Comparison of ENCODE assay signal across 8 cellular contexts in the genomic region with DNA sequence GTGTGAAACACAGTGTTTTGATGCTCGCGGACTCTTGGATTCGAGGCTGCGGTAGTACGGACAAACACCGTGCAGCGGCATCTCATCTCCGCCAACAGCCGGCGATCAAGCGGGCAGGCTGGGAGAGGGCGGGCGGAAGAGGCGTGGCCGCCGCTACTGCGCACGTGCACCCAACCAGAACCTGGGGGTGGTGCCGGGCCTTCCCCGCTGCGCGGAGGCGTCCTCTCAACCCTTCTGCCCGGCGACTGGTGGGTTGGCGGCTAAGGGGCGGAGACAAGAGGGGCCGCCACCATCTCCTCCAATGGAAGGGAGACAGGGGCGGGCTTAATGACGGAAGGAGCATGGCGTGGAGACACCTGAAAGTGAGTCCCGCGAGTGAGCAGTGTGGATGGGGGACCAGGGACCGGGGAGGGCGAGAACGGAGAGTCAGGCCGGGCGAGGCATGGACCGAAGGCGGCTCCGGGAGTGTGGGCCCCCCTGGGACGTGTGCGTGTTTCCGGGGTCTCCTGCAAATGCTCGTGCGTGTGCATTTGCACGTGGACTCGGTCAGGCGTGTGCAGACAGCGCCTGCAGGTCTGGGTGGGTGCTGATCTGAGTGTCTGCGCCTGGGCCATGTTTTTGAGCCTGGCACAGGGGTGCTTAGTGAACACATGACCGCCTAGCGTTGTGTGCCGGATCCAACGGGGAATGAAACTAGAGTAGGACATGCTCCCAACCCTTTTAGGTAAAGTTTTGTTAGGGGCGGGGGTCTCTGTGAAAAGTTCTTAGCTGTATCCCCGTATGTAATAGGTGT. TPM values are rescaled to one million over a fixed set of nuclear protein-coding genes. Genes with fewer than 3 reads are reported as not detected.
A peak's percentile ranks its signal among the peaks of the same experiment; 100 is the strongest.
DNase-seq lines count a peak whose midpoint lies in the region; TF ChIP-seq lines count a peak whose summit lies in the region.

A gene (plus strand): TSS at position 321 of the 793 bp plus-strand sequence. CDS start 21 bp downstream, at position 342.

- peak; percentile 84 for DNase-seq in GM04503 (ENCODE audit: low read depth)
- peak; percentile 87 for DNase-seq in HFF-Myc (ENCODE audit: extremely low read depth, low read depth)
- peak; percentile 98 for DNase-seq in MV-4-11 (lab: John Stamatoyannopoulos, UW)
- peak; percentile 97 to 98 for DNase-seq in SJSA1 (ENCODE audit: low read depth in 1 of 2, low spot score in 2 of 2)
- peak; percentile 97 for DNase-seq in activated gamma-delta T cell treated with anti-CD3 and anti-CD28 coated beads, Interleukin-2, amount 50 U/mL, for 16 hours (ENCODE audit: low read depth)
- peak; percentile 95 for DNase-seq in foreskin melanocyte
- peak; percentile 93 for DNase-seq in neuronal stem cell (ENCODE audit: low spot score)

- peak within 1 kb of the TSS; percentile 31 for H3K14ac ChIP-seq in neuronal stem cell (ENCODE audit: low read length)

- H3K27me3 ChIP-seq in SJSA1 (replicated peaks) (no peaks in the 10 kb centered on the region), neuronal stem cell (ENCODE audit: control insufficient read depth in 3 of 3, insufficient read depth in 3 of 3, low read depth in 1 of 3, low read length in 3 of 3) (peaks cover 0 to 10% (median 0%) of the 10 kb centered on the region in 3 experiments), subcutaneous abdominal adipose tissue (ENCODE audit: control insufficient read depth in 5 of 5, insufficient read depth in 4 of 5, low read length in 5 of 5) (no peaks in the 10 kb centered on the region)

- H3K4me1 ChIP-seq in SJSA1 (replicated peaks) (no peaks in the 10 kb centered on the region), neuronal stem cell (ENCODE audit: control insufficient read depth in 2 of 2, insufficient read depth in 1 of 2, low read depth in 1 of 2, low read length in 2 of 2) (no peaks in the 10 kb centered on the region), subcutaneous abdominal adipose tissue (ENCODE audit: control insufficient read depth in 5 of 5, insufficient read depth in 5 of 5, low read length in 5 of 5) (peaks cover 0 to 13% (median 7%) of the 10 kb centered on the region in 5 donors)

- H3K27ac ChIP-seq in SJSA1, result no peak within 1 kb of the TSS
- no peak within 1 kb of the TSS for H3K27ac ChIP-seq in neuronal stem cell (replicated peaks; ENCODE audit: low read length)
- H3K27ac ChIP-seq in subcutaneous abdominal adipose tissue (ENCODE audit: low read depth, low read length), result no peak within 1 kb of the TSS

- H3K36me3 ChIP-seq in SJSA1 (peaks cover 7% of the 10 kb centered on the region), neuronal stem cell (replicated peaks in 1 of 2; ENCODE audit: control insufficient read depth in 2 of 2, insufficient read depth in 2 of 2, low read length in 2 of 2) (peaks cover 12 to 27% of the 10 kb centered on the region in 2 donors), subcutaneous abdominal adipose tissue (ENCODE audit: control insufficient read depth in 5 of 5, insufficient read depth in 5 of 5, low read length in 5 of 5) (peaks cover 0 to 6% (median 0%) of the 10 kb centered on the region in 5 donors)

- no peak within 1 kb of the TSS for H2BK120ac ChIP-seq in neuronal stem cell (ENCODE audit: low read depth, low read length)

- no peaks in the 10 kb centered on the region for H3K9me3 ChIP-seq in SJSA1 (replicated peaks)
- no peaks in the 10 kb centered on the region for H3K9me3 ChIP-seq in neuronal stem cell (replicated peaks in 1 of 2; ENCODE audit: control insufficient read depth in 2 of 2, insufficient read depth in 1 of 2, low read depth in 1 of 2, low read length in 2 of 2)
- H3K9me3 ChIP-seq in subcutaneous abdominal adipose tissue (ENCODE audit: control insufficient read depth in 5 of 5, low read length in 5 of 5), result no peaks in the 10 kb centered on the region

- H2AFZ ChIP-seq in neuronal stem cell (ENCODE audit: low read length), result peak within 1 kb of the TSS; percentile 97

- no peak within 1 kb of the TSS for H2BK12ac ChIP-seq in neuronal stem cell (ENCODE audit: low read length)

- peak within 1 kb of the TSS; percentile 5 for H3K23ac ChIP-seq in neuronal stem cell (ENCODE audit: low read depth, low read length, poor library complexity)

- H3K9ac ChIP-seq in neuronal stem cell (ENCODE audit: low read depth, low read length, poor library complexity) (peak within 1 kb of the TSS; percentile 92), subcutaneous abdominal adipose tissue (ENCODE audit: low read length in 5 of 5) (peak within 1 kb of the TSS in 4 of 5 donors; percentile 2 to 91 (median 54))

- H4K91ac ChIP-seq in neuronal stem cell (ENCODE audit: low read depth, low read length, poor library complexity), result no peak within 1 kb of the TSS

- no peak within 1 kb of the TSS for H4K8ac ChIP-seq in neuronal stem cell (ENCODE audit: low read depth, low read length)

- peak within 1 kb of the TSS; percentile 52 for H3K4me2 ChIP-seq in neuronal stem cell (ENCODE audit: insufficient read depth, low read length, poor library complexity, severe bottlenecking)

- no CpG with 5 or more reads among the region's 57 CpGs for WGBS in neuronal stem cell (ENCODE audit: extremely low coverage in 2 of 2, insufficient read length in 2 of 2, insufficient replicate concordance in 1 of 2), 2 donors

- H3K4me3 ChIP-seq in HFF-Myc (replicated peaks; ENCODE audit: low read depth, low read length) (peak within 1 kb of the TSS; percentile 99), SJSA1 (peak within 1 kb of the TSS; percentile 64), neuronal stem cell (ENCODE audit: low read length in 2 of 2) (peak within 1 kb of the TSS; percentile 89 to 98), subcutaneous abdominal adipose tissue (ENCODE audit: low read depth in 1 of 5, low read length in 5 of 5) (peak within 1 kb of the TSS; percentile 81 to 98 (median 93))

- no peak for TF ChIP-seq CTCF in HFF-Myc (IDR thresholded peaks at IDR 0.05; ENCODE audit: low read depth, low read length, missing control alignments)

- H2BK5ac ChIP-seq in neuronal stem cell (ENCODE audit: low read length), result peak within 1 kb of the TSS; percentile 62

- no peak within 1 kb of the TSS for H3K4ac ChIP-seq in neuronal stem cell (ENCODE audit: low read length)

- no peaks in the 10 kb centered on the region for H3K79me1 ChIP-seq in neuronal stem cell (ENCODE audit: low read depth, low read length)

- H2BK15ac ChIP-seq in neuronal stem cell (ENCODE audit: low read length), result no peak within 1 kb of the TSS

- H3K18ac ChIP-seq in neuronal stem cell (ENCODE audit: low read length), result peak within 1 kb of the TSS; percentile 89

- no peak within 1 kb of the TSS for H2AK5ac ChIP-seq in neuronal stem cell (ENCODE audit: low read depth, low read length)

RNA-seq across cellular contexts. Expression of the gene that starts here (rescaled TPM):
- 5.5 and 6.6 TPM in 2 replicates for total RNA-seq in SJSA1 (2014; rRNA removed; shearing (Covaris generic))
- polyA plus RNA-seq in neuronal stem cell (2013, experiment 1 of 2), result 9.3 TPM
- 9.6 TPM for polyA plus RNA-seq in neuronal stem cell (2013, experiment 2 of 2)
